Comparison of ENCODE assay signal across 1 cellular context in the genomic region with DNA sequence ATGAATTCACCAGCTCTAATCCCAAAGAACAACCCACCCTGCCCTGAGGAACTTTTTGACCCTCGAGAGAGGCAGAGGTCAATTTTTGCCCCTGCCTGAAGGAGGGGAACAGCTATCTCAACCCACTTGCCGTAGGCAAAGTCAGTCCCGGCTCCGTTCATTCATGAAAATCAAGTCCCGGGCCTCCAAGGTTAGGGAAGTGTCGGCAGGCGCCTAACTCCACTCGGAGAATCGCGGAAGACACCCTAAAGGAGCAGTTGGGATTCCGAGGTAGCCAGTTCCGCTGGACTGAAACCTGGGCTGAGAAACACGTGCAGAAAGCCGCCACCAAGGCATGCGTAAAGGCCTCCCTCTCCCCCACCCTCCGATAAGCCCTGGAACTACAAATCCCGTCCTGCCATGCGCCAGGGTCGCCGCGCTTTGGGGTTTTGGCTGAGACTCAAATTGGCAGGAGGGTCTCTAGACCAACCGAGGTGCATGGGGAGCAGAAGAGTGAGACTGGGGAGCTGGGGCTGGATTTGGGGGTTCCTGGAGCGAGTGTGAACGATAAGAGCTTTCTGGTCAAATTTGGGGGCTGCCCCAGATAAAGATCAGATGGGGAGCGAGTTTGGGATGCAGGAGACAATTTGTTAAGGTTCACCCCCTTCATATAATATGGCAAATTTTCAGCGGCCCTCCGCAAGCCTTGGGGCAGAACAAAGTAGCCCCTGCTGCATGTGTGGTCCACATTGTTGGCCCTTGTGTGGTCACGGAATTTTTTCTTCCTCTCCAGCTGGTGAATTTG.
TF ChIP-seq lines count a peak whose summit lies in the region.

A gene (minus strand): TSS at position 290 of the 784 bp plus-strand sequence. CDS start 2,955 bp downstream, outside the sequence.

TF ChIP-seq in K562, 482 proteins besides CTCF, POLR2A, EP300 and RAD21 (continued from another document and continues in another):
- TF ChIP-seq, protein P1, sequence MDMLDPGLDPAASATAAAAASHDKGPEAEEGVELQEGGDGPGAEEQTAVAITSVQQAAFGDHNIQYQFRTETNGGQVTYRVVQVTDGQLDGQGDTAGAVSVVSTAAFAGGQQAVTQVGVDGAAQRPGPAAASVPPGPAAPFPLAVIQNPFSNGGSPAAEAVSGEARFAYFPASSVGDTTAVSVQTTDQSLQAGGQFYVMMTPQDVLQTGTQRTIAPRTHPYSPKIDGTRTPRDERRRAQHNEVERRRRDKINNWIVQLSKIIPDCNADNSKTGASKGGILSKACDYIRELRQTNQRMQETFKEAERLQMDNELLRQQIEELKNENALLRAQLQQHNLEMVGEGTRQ (CRISPR knock-in tag; IDR thresholded peaks at IDR 0.05): peak; percentile 52
- TF ChIP-seq SRSF3 (IDR thresholded peaks at IDR 0.05; ENCODE audit: insufficient read depth, low read length) (no peak), GABPA (tag; conservative IDR thresholded peaks at IDR 0.05; ENCODE audit: low read depth) (no peak), CBX2 (IDR thresholded peaks at IDR 0.05; ENCODE audit: insufficient read depth, low read length, poor library complexity, severe bottlenecking) (no peak), LCOR (CRISPR knock-in tag; IDR thresholded peaks at IDR 0.05) (no peak), PHB (CRISPR knock-in tag; IDR thresholded peaks at IDR 0.05) (no peak), ZKSCAN3 (CRISPR knock-in tag; IDR thresholded peaks at IDR 0.05) (no peak), TRIM28 (IDR thresholded peaks at IDR 0.05) (no peak), GATAD2B (IDR thresholded peaks at IDR 0.05; ENCODE audit: borderline replicate concordance) (no peak), TCF7L2 (IDR thresholded peaks at IDR 0.05; ENCODE audit: low read depth, low read length) (no peak), ZBTB17 (CRISPR knock-in tag; IDR thresholded peaks at IDR 0.05) (no peak), PHF8 (IDR thresholded peaks at IDR 0.05; ENCODE audit: borderline replicate concordance, low read length) (peak; percentile 57; the same call in 1 of the 2 replicates), SMARCE1 (IDR thresholded peaks at IDR 0.05) (no peak), SOX6 (IDR thresholded peaks at IDR 0.05) (no peak), C11orf30 (IDR thresholded peaks at IDR 0.05; ENCODE audit: low read depth) (no peak), ZNF224 (CRISPR knock-in tag; IDR thresholded peaks at IDR 0.05) (no peak), FOXA1 (IDR thresholded peaks at IDR 0.05; ENCODE audit: borderline replicate concordance) (no peak), PTTG1 (tag; IDR thresholded peaks at IDR 0.05; ENCODE audit: low read depth) (no peak), DIDO1 (tag; IDR thresholded peaks at IDR 0.05; ENCODE audit: low read depth) (no peak; the same call in none of the 2 replicates), KDM2B (CRISPR knock-in tag; IDR thresholded peaks at IDR 0.05) (no peak), PHTF2 (CRISPR knock-in tag; IDR thresholded peaks at IDR 0.05) (no peak)
- TF ChIP-seq, protein P2, sequence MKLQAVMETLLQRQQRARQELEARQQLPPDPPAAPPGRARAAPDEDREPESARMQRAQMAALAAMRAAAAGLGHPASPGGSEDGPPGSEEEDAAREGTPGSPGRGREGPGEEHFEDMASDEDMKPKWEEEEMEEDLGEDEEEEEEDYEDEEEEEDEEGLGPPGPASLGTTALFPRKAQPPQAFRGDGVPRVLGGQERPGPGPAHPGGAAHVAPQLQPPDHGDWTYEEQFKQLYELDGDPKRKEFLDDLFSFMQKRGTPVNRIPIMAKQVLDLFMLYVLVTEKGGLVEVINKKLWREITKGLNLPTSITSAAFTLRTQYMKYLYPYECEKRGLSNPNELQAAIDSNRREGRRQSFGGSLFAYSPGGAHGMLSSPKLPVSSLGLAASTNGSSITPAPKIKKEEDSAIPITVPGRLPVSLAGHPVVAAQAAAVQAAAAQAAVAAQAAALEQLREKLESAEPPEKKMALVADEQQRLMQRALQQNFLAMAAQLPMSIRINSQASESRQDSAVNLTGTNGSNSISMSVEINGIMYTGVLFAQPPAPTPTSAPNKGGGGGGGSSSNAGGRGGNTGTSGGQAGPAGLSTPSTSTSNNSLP (IDR thresholded peaks at IDR 0.05; ENCODE audit: borderline replicate concordance, low read depth, low read length): no peak
- TF ChIP-seq, protein P3, sequence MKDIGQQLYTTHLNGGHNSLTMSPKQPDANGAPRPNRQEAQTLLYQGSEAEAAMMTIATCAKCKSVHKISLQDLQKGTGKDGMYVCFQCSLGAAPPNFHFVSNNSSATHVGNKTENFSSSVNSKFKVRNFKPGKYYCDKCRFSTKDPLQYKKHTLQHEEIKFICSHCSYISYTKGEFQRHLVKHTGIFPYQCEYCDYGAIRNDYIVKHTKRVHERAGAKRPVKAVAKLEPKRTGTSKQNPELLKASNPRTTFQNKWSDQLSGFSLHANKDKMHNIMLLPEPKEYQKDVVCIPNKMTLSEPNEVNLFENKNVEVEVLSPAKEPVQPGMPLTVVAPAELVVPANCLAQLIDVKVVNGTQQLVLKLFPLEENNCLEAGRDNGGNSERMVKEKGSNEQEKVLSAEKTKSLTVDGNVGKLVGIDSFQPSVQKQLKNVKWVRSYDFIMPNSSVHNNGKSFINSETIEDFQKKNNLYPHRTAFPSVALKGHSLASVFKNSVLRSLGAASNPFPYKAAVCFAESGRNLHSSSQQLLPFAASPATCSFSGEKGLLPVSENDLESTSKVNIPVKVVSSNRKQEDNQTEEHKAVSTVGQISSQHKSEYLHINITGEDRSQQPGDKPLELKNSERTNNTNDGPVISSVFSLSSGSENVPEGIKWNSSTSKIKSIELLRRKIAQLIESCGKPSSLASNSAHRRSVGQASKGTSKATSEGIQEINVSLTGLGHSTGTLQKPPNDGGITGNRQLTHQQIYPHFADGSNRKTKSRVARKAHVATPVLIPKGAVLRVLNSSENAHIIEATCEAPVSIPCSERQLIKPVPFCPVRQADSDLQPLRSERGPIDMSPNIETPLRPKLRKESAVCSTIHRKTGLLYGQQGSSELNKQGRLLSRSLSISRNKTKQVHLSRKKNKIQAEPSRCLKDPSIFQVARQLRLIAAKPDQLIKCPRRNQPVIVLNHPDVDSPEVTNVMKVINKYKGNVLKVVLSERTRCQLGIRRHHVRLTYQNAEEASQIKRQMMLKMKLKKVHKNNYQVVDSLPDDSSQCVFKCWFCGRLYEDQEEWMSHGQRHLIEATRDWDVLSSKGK (CRISPR knock-in tag; IDR thresholded peaks at IDR 0.05): no peak
- TF ChIP-seq, protein P4, sequence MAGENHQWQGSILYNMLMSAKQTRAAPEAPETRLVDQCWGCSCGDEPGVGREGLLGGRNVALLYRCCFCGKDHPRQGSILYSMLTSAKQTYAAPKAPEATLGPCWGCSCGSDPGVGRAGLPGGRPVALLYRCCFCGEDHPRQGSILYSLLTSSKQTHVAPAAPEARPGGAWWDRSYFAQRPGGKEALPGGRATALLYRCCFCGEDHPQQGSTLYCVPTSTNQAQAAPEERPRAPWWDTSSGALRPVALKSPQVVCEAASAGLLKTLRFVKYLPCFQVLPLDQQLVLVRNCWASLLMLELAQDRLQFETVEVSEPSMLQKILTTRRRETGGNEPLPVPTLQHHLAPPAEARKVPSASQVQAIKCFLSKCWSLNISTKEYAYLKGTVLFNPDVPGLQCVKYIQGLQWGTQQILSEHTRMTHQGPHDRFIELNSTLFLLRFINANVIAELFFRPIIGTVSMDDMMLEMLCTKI (IDR thresholded peaks at IDR 0.05; ENCODE audit: partially characterized antibody): no peak
- TF ChIP-seq, protein P5, sequence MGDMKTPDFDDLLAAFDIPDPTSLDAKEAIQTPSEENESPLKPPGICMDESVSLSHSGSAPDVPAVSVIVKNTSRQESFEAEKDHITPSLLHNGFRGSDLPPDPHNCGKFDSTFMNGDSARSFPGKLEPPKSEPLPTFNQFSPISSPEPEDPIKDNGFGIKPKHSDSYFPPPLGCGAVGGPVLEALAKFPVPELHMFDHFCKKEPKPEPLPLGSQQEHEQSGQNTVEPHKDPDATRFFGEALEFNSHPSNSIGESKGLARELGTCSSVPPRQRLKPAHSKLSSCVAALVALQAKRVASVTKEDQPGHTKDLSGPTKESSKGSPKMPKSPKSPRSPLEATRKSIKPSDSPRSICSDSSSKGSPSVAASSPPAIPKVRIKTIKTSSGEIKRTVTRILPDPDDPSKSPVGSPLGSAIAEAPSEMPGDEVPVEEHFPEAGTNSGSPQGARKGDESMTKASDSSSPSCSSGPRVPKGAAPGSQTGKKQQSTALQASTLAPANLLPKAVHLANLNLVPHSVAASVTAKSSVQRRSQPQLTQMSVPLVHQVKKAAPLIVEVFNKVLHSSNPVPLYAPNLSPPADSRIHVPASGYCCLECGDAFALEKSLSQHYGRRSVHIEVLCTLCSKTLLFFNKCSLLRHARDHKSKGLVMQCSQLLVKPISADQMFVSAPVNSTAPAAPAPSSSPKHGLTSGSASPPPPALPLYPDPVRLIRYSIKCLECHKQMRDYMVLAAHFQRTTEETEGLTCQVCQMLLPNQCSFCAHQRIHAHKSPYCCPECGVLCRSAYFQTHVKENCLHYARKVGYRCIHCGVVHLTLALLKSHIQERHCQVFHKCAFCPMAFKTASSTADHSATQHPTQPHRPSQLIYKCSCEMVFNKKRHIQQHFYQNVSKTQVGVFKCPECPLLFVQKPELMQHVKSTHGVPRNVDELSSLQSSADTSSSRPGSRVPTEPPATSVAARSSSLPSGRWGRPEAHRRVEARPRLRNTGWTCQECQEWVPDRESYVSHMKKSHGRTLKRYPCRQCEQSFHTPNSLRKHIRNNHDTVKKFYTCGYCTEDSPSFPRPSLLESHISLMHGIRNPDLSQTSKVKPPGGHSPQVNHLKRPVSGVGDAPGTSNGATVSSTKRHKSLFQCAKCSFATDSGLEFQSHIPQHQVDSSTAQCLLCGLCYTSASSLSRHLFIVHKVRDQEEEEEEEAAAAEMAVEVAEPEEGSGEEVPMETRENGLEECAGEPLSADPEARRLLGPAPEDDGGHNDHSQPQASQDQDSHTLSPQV (IDR thresholded peaks at IDR 0.05): peak; percentile 67; the same call in 1 of the 2 replicates
- TF ChIP-seq, protein P6, sequence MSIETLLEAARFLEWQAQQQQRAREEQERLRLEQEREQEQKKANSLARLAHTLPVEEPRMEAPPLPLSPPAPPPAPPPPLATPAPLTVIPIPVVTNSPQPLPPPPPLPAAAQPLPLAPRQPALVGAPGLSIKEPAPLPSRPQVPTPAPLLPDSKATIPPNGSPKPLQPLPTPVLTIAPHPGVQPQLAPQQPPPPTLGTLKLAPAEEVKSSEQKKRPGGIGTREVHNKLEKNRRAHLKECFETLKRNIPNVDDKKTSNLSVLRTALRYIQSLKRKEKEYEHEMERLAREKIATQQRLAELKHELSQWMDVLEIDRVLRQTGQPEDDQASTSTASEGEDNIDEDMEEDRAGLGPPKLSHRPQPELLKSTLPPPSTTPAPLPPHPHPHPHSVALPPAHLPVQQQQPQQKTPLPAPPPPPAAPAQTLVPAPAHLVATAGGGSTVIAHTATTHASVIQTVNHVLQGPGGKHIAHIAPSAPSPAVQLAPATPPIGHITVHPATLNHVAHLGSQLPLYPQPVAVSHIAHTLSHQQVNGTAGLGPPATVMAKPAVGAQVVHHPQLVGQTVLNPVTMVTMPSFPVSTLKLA (conservative IDR thresholded peaks at IDR 0.05): peak; percentile 97 to 98
- TF ChIP-seq, protein P7, sequence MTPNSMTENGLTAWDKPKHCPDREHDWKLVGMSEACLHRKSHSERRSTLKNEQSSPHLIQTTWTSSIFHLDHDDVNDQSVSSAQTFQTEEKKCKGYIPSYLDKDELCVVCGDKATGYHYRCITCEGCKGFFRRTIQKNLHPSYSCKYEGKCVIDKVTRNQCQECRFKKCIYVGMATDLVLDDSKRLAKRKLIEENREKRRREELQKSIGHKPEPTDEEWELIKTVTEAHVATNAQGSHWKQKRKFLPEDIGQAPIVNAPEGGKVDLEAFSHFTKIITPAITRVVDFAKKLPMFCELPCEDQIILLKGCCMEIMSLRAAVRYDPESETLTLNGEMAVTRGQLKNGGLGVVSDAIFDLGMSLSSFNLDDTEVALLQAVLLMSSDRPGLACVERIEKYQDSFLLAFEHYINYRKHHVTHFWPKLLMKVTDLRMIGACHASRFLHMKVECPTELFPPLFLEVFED (CRISPR knock-in tag; conservative IDR thresholded peaks at IDR 0.05): no peak
- TF ChIP-seq, protein P8, sequence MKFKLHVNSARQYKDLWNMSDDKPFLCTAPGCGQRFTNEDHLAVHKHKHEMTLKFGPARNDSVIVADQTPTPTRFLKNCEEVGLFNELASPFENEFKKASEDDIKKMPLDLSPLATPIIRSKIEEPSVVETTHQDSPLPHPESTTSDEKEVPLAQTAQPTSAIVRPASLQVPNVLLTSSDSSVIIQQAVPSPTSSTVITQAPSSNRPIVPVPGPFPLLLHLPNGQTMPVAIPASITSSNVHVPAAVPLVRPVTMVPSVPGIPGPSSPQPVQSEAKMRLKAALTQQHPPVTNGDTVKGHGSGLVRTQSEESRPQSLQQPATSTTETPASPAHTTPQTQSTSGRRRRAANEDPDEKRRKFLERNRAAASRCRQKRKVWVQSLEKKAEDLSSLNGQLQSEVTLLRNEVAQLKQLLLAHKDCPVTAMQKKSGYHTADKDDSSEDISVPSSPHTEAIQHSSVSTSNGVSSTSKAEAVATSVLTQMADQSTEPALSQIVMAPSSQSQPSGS (CRISPR knock-in tag; IDR thresholded peaks at IDR 0.05): no peak
- TF ChIP-seq, protein P9, sequence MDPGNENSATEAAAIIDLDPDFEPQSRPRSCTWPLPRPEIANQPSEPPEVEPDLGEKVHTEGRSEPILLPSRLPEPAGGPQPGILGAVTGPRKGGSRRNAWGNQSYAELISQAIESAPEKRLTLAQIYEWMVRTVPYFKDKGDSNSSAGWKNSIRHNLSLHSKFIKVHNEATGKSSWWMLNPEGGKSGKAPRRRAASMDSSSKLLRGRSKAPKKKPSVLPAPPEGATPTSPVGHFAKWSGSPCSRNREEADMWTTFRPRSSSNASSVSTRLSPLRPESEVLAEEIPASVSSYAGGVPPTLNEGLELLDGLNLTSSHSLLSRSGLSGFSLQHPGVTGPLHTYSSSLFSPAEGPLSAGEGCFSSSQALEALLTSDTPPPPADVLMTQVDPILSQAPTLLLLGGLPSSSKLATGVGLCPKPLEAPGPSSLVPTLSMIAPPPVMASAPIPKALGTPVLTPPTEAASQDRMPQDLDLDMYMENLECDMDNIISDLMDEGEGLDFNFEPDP (CRISPR knock-in tag; IDR thresholded peaks at IDR 0.05): no peak
- TF ChIP-seq, protein P10, sequence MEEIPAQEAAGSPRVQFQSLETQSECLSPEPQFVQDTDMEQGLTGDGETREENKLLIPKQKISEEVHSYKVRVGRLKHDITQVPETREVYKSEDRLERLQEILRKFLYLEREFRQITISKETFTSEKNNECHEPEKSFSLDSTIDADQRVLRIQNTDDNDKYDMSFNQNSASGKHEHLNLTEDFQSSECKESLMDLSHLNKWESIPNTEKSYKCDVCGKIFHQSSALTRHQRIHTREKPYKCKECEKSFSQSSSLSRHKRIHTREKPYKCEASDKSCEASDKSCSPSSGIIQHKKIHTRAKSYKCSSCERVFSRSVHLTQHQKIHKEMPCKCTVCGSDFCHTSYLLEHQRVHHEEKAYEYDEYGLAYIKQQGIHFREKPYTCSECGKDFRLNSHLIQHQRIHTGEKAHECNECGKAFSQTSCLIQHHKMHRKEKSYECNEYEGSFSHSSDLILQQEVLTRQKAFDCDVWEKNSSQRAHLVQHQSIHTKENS (CRISPR knock-in tag; IDR thresholded peaks at IDR 0.05): no peak
